34 cellular contexts compared by ENCODE assay signal in genomic region chr7:110129159-110129558, GRCh38.
"Had no signal": no experiment of that assay in that cellular context is flagged by ENCODE, and none has a peak within 500 bp of the region (broad histone marks: within the 10 kb centered on the region; RNA-seq: fewer than 3 reads in every experiment).

No MANE protein-coding gene starts in this region.

- H3K27me3 ChIP-seq: MG63 had no signal

- H3K4me2 ChIP-seq: KMS-11 had no signal

- H3K36me3 ChIP-seq: MG63 had no signal

- H3K27ac ChIP-seq: KMS-11 had no signal

- H3K9ac ChIP-seq: KMS-11 had no signal

- DNase-seq: Karpas-422, Kasumi-1, MG63, MM.1S, MV-4-11, NCI-H1048, NCI-H1092, NCI-H1092 treated with DMSO at 0.1 percent for 48 hours, NCI-H1105, NCI-H1105 treated with DMSO at 0.1 percent for 48 hours, NCI-H1417, NCI-H1417 treated with DMSO at 0.1 percent for 48 hours, NCI-H1436, NCI-H1436 treated with DMSO at 0.1 percent for 48 hours, NCI-H146, NCI-H1694, NCI-H1694 treated with DMSO at 0.1 percent for 48 hours, NCI-H187, NCI-H187 treated with DMSO at 0.1 percent for 48 hours, NCI-H1930, NCI-H2029, NCI-H2029 treated with DMSO at 0.1 percent for 48 hours, NCI-H2081 treated with DMSO at 0.1 percent for 48 hours, NCI-H2107, NCI-H2171, NCI-H2171 treated with DMSO at 0.1 percent for 48 hours, NCI-H2227 treated with DMSO at 0.1 percent for 48 hours, NCI-H226, NCI-H345, NCI-H446, NCI-H446 treated with DMSO at 0.1 percent for 48 hours, NCI-H510A, NCI-H510A treated with DMSO at 0.1 percent for 48 hours had no signal

- H3K4me3 ChIP-seq: MG63 had no signal

- H3K9me3 ChIP-seq: MG63 had no signal
